ENCODE assay signal across 8 cellular contexts in the genomic region with DNA sequence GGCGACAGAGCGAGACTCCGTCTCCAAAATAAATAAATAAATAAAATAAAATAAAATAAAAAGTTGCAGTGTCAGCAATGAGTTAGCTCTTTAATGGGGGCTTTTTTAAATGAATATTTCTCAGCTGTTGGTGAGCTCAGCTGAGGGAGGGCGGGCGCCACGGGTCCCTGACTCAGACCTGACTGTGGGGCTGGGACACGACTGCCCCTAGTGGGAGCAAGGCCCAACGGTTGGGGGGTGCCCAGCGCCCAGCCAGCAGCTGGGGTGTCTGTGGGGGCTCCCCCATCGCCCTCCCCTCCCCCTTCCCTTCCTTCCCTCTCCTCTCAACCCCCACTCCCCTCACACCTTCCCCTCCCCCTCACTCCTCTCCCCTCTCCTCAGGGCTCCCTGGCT. TPM values are rescaled to one million over a fixed set of nuclear protein-coding genes. Genes with fewer than 3 reads are reported as not detected.
A peak's percentile ranks its signal among the peaks of the same experiment; 100 is the strongest.
DNase-seq lines count a peak whose midpoint lies in the region; ATAC-seq and TF ChIP-seq lines count a peak whose summit lies in the region.

No MANE protein-coding gene starts in this region.

- CTCF ChIA-PET in SK-N-SH (lab: Yijun Ruan, JAX), result interaction anchor here (1.1 to 1.2 kb wide), 4 partner anchors 16 to 46 kb away, joined by 3 to 6 read pairs (median 4); no protein-coding TSS in a partner anchor

- H3K9ac ChIP-seq in SK-N-SH, result no peak overlapping the region

- no peaks in the 10 kb centered on the region for H3K27me3 Mint-ChIP-seq in memory B cell
- H3K27me3 Mint-ChIP-seq in type B pancreatic cell, result no peaks in the 10 kb centered on the region

- H3K36me3 Mint-ChIP-seq in memory B cell (no peaks in the 10 kb centered on the region), type B pancreatic cell (peaks cover 4% of the 10 kb centered on the region)

- H3K9me3 Mint-ChIP-seq in memory B cell, result no peaks in the 10 kb centered on the region
- H3K9me3 Mint-ChIP-seq in type B pancreatic cell, result no peaks in the 10 kb centered on the region

- peak; percentile 37 for TF ChIP-seq RAD21 in SK-N-SH (IDR thresholded peaks at IDR 0.05; ENCODE audit: low read length)

- H3F3A ChIP-seq in SK-N-SH (replicated peaks; ENCODE audit: insufficient read depth), result peaks cover 8% of the 10 kb centered on the region

- H3K9me3 ChIP-seq in SK-N-SH, result no peaks in the 10 kb centered on the region

- H3K4me1 Mint-ChIP-seq in memory B cell, result peaks cover 27% of the 10 kb centered on the region
- H3K4me1 Mint-ChIP-seq in type B pancreatic cell (ENCODE audit: unreplicated experiment), result peaks cover 26% of the 10 kb centered on the region

- DNase-seq in SIG-M5 treated with dmso at 0.1 percent for 504 hours (lab: John Stamatoyannopoulos, UW; ENCODE audit: unreplicated experiment) (peak; percentile 69), SIG-M5 (lab: John Stamatoyannopoulos, UW) (no peak), SK-N-SH (peak; percentile 77), activated gamma-delta T cell treated with Interleukin-2 at 50 U/mL for 16 hours (peak; percentile 75), memory B cell (ENCODE audit: low spot score in 2 of 2) (peak; percentile 80 to 84), type B pancreatic cell (ENCODE audit: extremely low spot score, unreplicated experiment) (no peak)

- no peak overlapping the region for H2AFZ ChIP-seq in SK-N-SH (ENCODE audit: low read depth)

- H3K27ac Mint-ChIP-seq in memory B cell (peak overlapping the region; percentile 95), type B pancreatic cell (no peak overlapping the region)

- no peaks in the 10 kb centered on the region for H3K27me3 ChIP-seq in SK-N-SH (ENCODE audit: insufficient read depth)

- TF ChIP-seq EP300 in SK-N-SH (IDR thresholded peaks at IDR 0.05; ENCODE audit: borderline replicate concordance in 1 of 2, low read depth in 1 of 2, low read length in 1 of 2), result no peak

- no peaks in the 10 kb centered on the region for H3K36me3 ChIP-seq in SK-N-SH (replicated peaks in 1 of 2; ENCODE audit: control insufficient read depth in 1 of 2, insufficient read depth in 2 of 2, low read length in 1 of 2)

- H3K27ac ChIP-seq in SK-N-SH (ENCODE audit: low read depth in 2 of 2, low read length in 1 of 2), result no peak overlapping the region

- POLR2A ChIA-PET in SK-N-SH (lab: Yijun Ruan, JAX), result no interaction called here

- ATAC-seq in memory B cell (ENCODE audit: low read depth), result peak; percentile 73
- ATAC-seq in GM21717 (IDR thresholded peaks at IDR 0.05; ENCODE audit: unreplicated experiment), result no peak
- ATAC-seq in GM18858 (IDR thresholded peaks at IDR 0.05; ENCODE audit: unreplicated experiment), result no peak

- no peaks in the 10 kb centered on the region for H4K20me1 ChIP-seq in SK-N-SH (ENCODE audit: insufficient read depth)

- TF ChIP-seq CTCF in SK-N-SH (IDR thresholded peaks at IDR 0.05) (peak; percentile 61), type B pancreatic cell (conservative IDR thresholded peaks at IDR 0.05) (peak; percentile 59)

- H3K4me2 ChIP-seq in SK-N-SH, result no peak overlapping the region

- WGBS in SK-N-SH (ENCODE audit: low lambda C conversion rate), result 43% methylated on average over 10 of the region's 10 CpGs

- H3K4me3 Mint-ChIP-seq in memory B cell (peak overlapping the region; percentile 3), type B pancreatic cell (no peak overlapping the region)

- H3K9me2 ChIP-seq in SK-N-SH, result no peaks in the 10 kb centered on the region

- peaks cover 19 to 24% of the 10 kb centered on the region in 2 experiments; a peak in 2 of 4 replicates for H3K4me1 ChIP-seq in SK-N-SH (ENCODE audit: control insufficient read depth in 1 of 2, insufficient read depth in 2 of 2, low read depth in 1 of 2, low read length in 1 of 2)

- H3K4me3 ChIP-seq in SK-N-SH (ENCODE audit: low read depth in 2 of 2, low read length in 1 of 2), result no peak overlapping the region

- no peaks in the 10 kb centered on the region for H3K79me2 ChIP-seq in SK-N-SH (ENCODE audit: insufficient read depth)

TF ChIP-seq in SK-N-SH, 30 proteins besides CTCF, POLR2A, EP300 and RAD21:
- TF ChIP-seq, protein P1, sequence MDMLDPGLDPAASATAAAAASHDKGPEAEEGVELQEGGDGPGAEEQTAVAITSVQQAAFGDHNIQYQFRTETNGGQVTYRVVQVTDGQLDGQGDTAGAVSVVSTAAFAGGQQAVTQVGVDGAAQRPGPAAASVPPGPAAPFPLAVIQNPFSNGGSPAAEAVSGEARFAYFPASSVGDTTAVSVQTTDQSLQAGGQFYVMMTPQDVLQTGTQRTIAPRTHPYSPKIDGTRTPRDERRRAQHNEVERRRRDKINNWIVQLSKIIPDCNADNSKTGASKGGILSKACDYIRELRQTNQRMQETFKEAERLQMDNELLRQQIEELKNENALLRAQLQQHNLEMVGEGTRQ (IDR thresholded peaks at IDR 0.05; ENCODE audit: borderline replicate concordance, low read depth, low read length), result no peak
- TF ChIP-seq NRF1 (IDR thresholded peaks at IDR 0.05; ENCODE audit: low read depth, low read length), result no peak
- no peak for TF ChIP-seq GABPA (IDR thresholded peaks at IDR 0.05; ENCODE audit: low read depth)
- TF ChIP-seq, protein P2, sequence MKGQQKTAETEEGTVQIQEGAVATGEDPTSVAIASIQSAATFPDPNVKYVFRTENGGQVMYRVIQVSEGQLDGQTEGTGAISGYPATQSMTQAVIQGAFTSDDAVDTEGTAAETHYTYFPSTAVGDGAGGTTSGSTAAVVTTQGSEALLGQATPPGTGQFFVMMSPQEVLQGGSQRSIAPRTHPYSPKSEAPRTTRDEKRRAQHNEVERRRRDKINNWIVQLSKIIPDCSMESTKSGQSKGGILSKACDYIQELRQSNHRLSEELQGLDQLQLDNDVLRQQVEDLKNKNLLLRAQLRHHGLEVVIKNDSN (IDR thresholded peaks at IDR 0.05; ENCODE audit: borderline replicate concordance, low read depth), result no peak
- no peak for TF ChIP-seq RCOR1 (IDR thresholded peaks at IDR 0.05; ENCODE audit: low read length)
- TF ChIP-seq EZH2phosphoT487 (IDR thresholded peaks at IDR 0.05; ENCODE audit: borderline replicate concordance, low read depth), result no peak
- TF ChIP-seq SMC3 (IDR thresholded peaks at IDR 0.05; ENCODE audit: low read depth, low read length), result no peak; the same call in 1 of the 2 replicates

RNA-seq across cellular contexts. Expression of a gene that starts 46.6 kb away (rescaled TPM):
- polyA plus RNA-seq in SK-N-SH (2012; rRNA removed), result 2.0 and 2.4 TPM in 2 replicates
- polyA plus RNA-seq in SK-N-SH (2012; cell fraction: cytosol; rRNA removed), result 0.93 and 1.9 TPM in 2 replicates
- polyA plus RNA-seq in SK-N-SH (2012; cell fraction: nucleus; rRNA removed), result 2.3 and 3.2 TPM in 2 replicates
- total RNA-seq in type B pancreatic cell (ENCODE audit: low replicate concordance), result 22.6 and 41.4 TPM in 2 replicates

Comparison
In these comparisons a context has a peak if more than half of its experiments do, and no peak if none do; other contexts are left out.
1. DNase-seq: peak in SIG-M5 treated with dmso at 0.1 percent for 504 hours (single experiment), SK-N-SH (single experiment), activated gamma-delta T cell treated with Interleukin-2 at 50 U/mL for 16 hours (single experiment) and memory B cell (2 of 2); none in SIG-M5 (single experiment) and type B pancreatic cell (single experiment).